ENCODE assay signal across 1 cellular context in the genomic region with DNA sequence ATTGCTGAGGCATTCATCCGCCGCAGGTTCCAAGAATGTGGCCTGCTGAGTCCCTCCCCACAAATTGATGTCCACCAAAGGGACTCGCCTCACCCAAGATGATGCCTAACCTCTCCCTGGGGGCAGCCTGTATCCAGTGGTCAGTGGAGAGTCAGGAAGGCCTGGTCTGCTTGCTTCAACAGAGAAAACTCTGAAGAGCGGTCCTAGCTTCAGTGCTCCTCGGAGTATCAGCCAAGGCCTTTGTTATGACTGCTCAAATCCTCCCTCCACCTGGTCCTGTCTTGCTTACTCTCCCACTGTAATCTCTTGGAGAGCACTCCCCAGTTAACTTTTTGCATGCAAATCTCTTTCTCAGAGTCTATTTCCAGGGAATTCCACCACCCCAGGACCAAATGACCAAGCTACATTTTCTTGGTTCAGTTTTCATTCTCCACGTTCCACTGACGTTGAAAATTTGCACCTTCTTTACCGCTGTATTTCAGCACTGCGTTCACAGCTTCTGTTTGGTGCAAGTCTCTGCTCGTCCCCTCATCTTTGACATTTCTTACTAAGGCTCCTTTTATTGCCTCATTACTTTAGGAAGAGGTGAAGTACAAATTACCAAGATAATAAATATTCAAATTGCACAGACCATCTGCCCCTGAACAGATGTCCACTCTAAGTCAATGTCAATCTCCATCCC.
TF ChIP-seq lines count a peak whose summit lies in the region.

No MANE protein-coding gene starts in this region.

TF ChIP-seq in GM23338, 12 proteins besides CTCF, POLR2A, EP300 and RAD21:
- TF ChIP-seq, protein P1, sequence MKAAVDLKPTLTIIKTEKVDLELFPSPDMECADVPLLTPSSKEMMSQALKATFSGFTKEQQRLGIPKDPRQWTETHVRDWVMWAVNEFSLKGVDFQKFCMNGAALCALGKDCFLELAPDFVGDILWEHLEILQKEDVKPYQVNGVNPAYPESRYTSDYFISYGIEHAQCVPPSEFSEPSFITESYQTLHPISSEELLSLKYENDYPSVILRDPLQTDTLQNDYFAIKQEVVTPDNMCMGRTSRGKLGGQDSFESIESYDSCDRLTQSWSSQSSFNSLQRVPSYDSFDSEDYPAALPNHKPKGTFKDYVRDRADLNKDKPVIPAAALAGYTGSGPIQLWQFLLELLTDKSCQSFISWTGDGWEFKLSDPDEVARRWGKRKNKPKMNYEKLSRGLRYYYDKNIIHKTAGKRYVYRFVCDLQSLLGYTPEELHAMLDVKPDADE (IDR thresholded peaks at IDR 0.05), result no peak
- no peak for TF ChIP-seq NANOG (IDR thresholded peaks at IDR 0.05; ENCODE audit: borderline replicate concordance)
- TF ChIP-seq STAT1 (IDR thresholded peaks at IDR 0.05; ENCODE audit: unreplicated experiment), result no peak
- TF ChIP-seq ZNF114 (CRISPR knock-in tag; IDR thresholded peaks at IDR 0.05), result no peak
- TF ChIP-seq, protein P2, sequence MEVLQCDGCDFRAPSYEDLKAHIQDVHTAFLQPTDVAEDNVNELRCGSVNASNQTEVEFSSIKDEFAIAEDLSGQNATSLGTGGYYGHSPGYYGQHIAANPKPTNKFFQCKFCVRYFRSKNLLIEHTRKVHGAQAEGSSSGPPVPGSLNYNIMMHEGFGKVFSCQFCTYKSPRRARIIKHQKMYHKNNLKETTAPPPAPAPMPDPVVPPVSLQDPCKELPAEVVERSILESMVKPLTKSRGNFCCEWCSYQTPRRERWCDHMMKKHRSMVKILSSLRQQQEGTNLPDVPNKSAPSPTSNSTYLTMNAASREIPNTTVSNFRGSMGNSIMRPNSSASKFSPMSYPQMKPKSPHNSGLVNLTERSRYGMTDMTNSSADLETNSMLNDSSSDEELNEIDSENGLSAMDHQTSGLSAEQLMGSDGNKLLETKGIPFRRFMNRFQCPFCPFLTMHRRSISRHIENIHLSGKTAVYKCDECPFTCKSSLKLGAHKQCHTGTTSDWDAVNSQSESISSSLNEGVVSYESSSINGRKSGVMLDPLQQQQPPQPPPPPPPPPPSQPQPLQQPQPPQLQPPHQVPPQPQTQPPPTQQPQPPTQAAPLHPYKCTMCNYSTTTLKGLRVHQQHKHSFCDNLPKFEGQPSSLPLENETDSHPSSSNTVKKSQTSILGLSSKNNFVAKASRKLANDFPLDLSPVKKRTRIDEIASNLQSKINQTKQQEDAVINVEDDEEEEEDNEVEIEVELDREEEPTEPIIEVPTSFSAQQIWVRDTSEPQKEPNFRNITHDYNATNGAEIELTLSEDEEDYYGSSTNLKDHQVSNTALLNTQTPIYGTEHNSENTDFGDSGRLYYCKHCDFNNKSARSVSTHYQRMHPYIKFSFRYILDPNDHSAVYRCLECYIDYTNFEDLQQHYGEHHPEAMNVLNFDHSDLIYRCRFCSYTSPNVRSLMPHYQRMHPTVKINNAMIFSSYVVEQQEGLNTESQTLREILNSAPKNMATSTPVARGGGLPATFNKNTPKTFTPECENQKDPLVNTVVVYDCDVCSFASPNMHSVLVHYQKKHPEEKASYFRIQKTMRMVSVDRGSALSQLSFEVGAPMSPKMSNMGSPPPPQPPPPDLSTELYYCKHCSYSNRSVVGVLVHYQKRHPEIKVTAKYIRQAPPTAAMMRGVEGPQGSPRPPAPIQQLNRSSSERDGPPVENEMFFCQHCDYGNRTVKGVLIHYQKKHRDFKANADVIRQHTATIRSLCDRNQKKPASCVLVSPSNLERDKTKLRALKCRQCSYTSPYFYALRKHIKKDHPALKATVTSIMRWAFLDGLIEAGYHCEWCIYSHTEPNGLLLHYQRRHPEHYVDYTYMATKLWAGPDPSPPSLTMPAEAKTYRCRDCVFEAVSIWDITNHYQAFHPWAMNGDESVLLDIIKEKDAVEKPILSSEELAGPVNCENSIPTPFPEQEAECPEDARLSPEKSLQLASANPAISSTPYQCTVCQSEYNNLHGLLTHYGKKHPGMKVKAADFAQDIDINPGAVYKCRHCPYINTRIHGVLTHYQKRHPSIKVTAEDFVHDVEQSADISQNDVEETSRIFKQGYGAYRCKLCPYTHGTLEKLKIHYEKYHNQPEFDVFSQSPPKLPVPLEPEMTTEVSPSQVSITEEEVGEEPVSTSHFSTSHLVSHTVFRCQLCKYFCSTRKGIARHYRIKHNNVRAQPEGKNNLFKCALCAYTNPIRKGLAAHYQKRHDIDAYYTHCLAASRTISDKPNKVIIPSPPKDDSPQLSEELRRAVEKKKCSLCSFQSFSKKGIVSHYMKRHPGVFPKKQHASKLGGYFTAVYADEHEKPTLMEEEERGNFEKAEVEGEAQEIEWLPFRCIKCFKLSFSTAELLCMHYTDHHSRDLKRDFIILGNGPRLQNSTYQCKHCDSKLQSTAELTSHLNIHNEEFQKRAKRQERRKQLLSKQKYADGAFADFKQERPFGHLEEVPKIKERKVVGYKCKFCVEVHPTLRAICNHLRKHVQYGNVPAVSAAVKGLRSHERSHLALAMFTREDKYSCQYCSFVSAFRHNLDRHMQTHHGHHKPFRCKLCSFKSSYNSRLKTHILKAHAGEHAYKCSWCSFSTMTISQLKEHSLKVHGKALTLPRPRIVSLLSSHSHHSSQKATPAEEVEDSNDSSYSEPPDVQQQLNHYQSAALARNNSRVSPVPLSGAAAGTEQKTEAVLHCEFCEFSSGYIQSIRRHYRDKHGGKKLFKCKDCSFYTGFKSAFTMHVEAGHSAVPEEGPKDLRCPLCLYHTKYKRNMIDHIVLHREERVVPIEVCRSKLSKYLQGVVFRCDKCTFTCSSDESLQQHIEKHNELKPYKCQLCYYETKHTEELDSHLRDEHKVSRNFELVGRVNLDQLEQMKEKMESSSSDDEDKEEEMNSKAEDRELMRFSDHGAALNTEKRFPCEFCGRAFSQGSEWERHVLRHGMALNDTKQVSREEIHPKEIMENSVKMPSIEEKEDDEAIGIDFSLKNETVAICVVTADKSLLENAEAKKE (CRISPR knock-in tag; IDR thresholded peaks at IDR 0.05), result no peak
- no peak for TF ChIP-seq CREB1 (CRISPR knock-in tag; IDR thresholded peaks at IDR 0.05; ENCODE audit: low read depth)
- TF ChIP-seq, protein P3, sequence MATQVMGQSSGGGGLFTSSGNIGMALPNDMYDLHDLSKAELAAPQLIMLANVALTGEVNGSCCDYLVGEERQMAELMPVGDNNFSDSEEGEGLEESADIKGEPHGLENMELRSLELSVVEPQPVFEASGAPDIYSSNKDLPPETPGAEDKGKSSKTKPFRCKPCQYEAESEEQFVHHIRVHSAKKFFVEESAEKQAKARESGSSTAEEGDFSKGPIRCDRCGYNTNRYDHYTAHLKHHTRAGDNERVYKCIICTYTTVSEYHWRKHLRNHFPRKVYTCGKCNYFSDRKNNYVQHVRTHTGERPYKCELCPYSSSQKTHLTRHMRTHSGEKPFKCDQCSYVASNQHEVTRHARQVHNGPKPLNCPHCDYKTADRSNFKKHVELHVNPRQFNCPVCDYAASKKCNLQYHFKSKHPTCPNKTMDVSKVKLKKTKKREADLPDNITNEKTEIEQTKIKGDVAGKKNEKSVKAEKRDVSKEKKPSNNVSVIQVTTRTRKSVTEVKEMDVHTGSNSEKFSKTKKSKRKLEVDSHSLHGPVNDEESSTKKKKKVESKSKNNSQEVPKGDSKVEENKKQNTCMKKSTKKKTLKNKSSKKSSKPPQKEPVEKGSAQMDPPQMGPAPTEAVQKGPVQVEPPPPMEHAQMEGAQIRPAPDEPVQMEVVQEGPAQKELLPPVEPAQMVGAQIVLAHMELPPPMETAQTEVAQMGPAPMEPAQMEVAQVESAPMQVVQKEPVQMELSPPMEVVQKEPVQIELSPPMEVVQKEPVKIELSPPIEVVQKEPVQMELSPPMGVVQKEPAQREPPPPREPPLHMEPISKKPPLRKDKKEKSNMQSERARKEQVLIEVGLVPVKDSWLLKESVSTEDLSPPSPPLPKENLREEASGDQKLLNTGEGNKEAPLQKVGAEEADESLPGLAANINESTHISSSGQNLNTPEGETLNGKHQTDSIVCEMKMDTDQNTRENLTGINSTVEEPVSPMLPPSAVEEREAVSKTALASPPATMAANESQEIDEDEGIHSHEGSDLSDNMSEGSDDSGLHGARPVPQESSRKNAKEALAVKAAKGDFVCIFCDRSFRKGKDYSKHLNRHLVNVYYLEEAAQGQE (IDR thresholded peaks at IDR 0.05; ENCODE audit: unreplicated experiment), result no peak
- no peak for TF ChIP-seq ZNF331 (CRISPR knock-in tag; IDR thresholded peaks at IDR 0.05; ENCODE audit: low read depth)
- no peak for TF ChIP-seq EZH2phosphoT487 (IDR thresholded peaks at IDR 0.05; ENCODE audit: unreplicated experiment)
- no peak for TF ChIP-seq POLR2AphosphoS5 (IDR thresholded peaks at IDR 0.05; ENCODE audit: low read depth)
- TF ChIP-seq EZH2 (IDR thresholded peaks at IDR 0.05; ENCODE audit: low read depth, unreplicated experiment), result no peak
- no peak for TF ChIP-seq JUNB (IDR thresholded peaks at IDR 0.05; ENCODE audit: unreplicated experiment)
